Comparison of ENCODE assay signal across 8 cellular contexts in genomic region chr2:61017556-61018318, GRCh38. TPM values are rescaled to one million over a fixed set of nuclear protein-coding genes. Genes with fewer than 3 reads are reported as not detected.
A peak's percentile ranks its signal among the peaks of the same experiment; 100 is the strongest.
DNase-seq lines count a peak whose midpoint lies in the region; ATAC-seq, FAIRE-seq and TF ChIP-seq lines count a peak whose summit lies in the region.

PEX13 (plus strand) TSS chr2:61017720; CDS start chr2:61017760, 40 bp downstream.
PUS10 (minus strand) TSS chr2:61018255; CDS start chr2:61011890, 6,365 bp downstream.

- TF ChIP-seq EP300 in HepG2 (IDR thresholded peaks at IDR 0.05; ENCODE audit: low read depth in 2 of 2, low read length in 2 of 2) (peak; percentile 91 to 94), HepG2 (CRISPR knock-in tag; IDR thresholded peaks at IDR 0.05; ENCODE audit: borderline replicate concordance) (peak; percentile 89)

- peaks cover 95% of the 10 kb centered on the region for H3K79me2 ChIP-seq in HepG2 (ENCODE audit: insufficient read depth, low read length)

- H3K36me3 Mint-ChIP-seq in activated CD4-positive, alpha-beta T cell treated with anti-CD3 and anti-CD28 coated beads for 36 hours (ENCODE audit: low read depth): peaks cover 16% of the 10 kb centered on the region

- in situ Hi-C loops in HepG2 (cut with HindIII; ENCODE audit: extremely low pct_ligation_motif_present, low pct_unique_long_range_greater_than_20kb): no loop called here

- WGBS in HepG2 (ENCODE audit: low lambda C conversion rate): under 1% methylated on average over 33 of the region's 39 CpGs

- TF ChIP-seq POLR2A in GM18526 (IDR thresholded peaks at IDR 0.05; ENCODE audit: extremely low read depth, insufficient read length) (peak; percentile 67), HepG2 (IDR thresholded peaks at IDR 0.05; ENCODE audit: insufficient read depth in 1 of 2, low read depth in 2 of 2, low read length in 2 of 2) (peak; percentile 76 to 91)

- peak; percentile 94 for FAIRE-seq in HepG2 (lab: Jason Lieb, UNC)

- TF ChIP-seq RAD21 in HepG2 (CRISPR knock-in tag; IDR thresholded peaks at IDR 0.05): peak; percentile 49; the same call in 1 of the 2 replicates

- H4K20me1 ChIP-seq in HepG2 (ENCODE audit: insufficient read depth, low read length): 0 out of 2 replicates have a peak, but pooled peaks cover 3% of the 10 kb centered on the region

- peaks cover 29% of the 10 kb centered on the region for H3K4me1 Mint-ChIP-seq in activated CD4-positive, alpha-beta T cell treated with anti-CD3 and anti-CD28 coated beads for 36 hours

- BruUV-seq in HepG2 (replicated peaks; lab: Mats Ljungman, UMichigan): TSS peak; percentile 80

- CTCF ChIA-PET in activated CD4-positive, alpha-beta T cell treated with anti-CD3 and anti-CD28 coated beads for 36 hours (lab: Charles Lee): interaction anchor here (0.7 to 1.4 kb wide), 4 partner anchors 13 to 517 kb away, joined by 3 to 4 read pairs (median 4); partner anchors contain the start of gene PAPOLG
- CTCF ChIA-PET in HepG2 (lab: Yijun Ruan, JAX; ENCODE audit: low intra/inter-chr PET ratio, low total read pairs): no interaction called here

- H3K4me3 ChIP-seq in HepG2 (replicated peaks in 1 of 3; ENCODE audit: insufficient read depth in 1 of 3, low read depth in 2 of 3, low read length in 3 of 3): peak within 1 kb of the TSS; percentile 74 to 94 (median 93)

- peak within 1 kb of the TSS; percentile 83 for H3K4me2 ChIP-seq in HepG2 (ENCODE audit: low read depth, low read length)

- peak within 1 kb of the TSS; percentile 99 for H3K27ac ChIP-seq in HepG2 (ENCODE audit: extremely low read length, insufficient read depth, low read length)

- H3K36me3 ChIP-seq in HepG2 (replicated peaks in 1 of 2; ENCODE audit: control insufficient read depth in 1 of 2, insufficient read depth in 2 of 2, low read length in 2 of 2): peaks cover 2 to 36% of the 10 kb centered on the region in 2 experiments; a peak in 2 of 5 replicates

- H3K27me3 Mint-ChIP-seq in activated CD4-positive, alpha-beta T cell treated with anti-CD3 and anti-CD28 coated beads for 36 hours: no peaks in the 10 kb centered on the region

- peak; percentile 82 for ATAC-seq in HG03045 (IDR thresholded peaks at IDR 0.05; ENCODE audit: unreplicated experiment)
- ATAC-seq in activated CD4-positive, alpha-beta T cell treated with anti-CD3 and anti-CD28 coated beads for 36 hours: peak; percentile 88
- peak; percentile 91 for ATAC-seq in HepG2

- peak within 1 kb of the TSS; percentile 95 for H3K27ac Mint-ChIP-seq in activated CD4-positive, alpha-beta T cell treated with anti-CD3 and anti-CD28 coated beads for 36 hours

- peak within 1 kb of the TSS; percentile 50 for H2AFZ ChIP-seq in HepG2 (ENCODE audit: low read length)

- H3K4me3 Mint-ChIP-seq in activated CD4-positive, alpha-beta T cell treated with anti-CD3 and anti-CD28 coated beads for 36 hours: peak within 1 kb of the TSS; percentile 98

- no peaks in the 10 kb centered on the region for H3K9me3 Mint-ChIP-seq in activated CD4-positive, alpha-beta T cell treated with anti-CD3 and anti-CD28 coated beads for 36 hours (ENCODE audit: low read depth)

- H3K27me3 ChIP-seq in HepG2 (ENCODE audit: control insufficient read depth in 1 of 2, insufficient read depth in 2 of 2, low read length in 2 of 2): no peaks in the 10 kb centered on the region; a peak in 1 of 5 replicates

- POLR2A ChIA-PET in activated CD4-positive, alpha-beta T cell treated with anti-CD3 and anti-CD28 coated beads for 36 hours (lab: Charles Lee): no interaction called here
- POLR2A ChIA-PET in HepG2 (lab: Yijun Ruan, JAX): interaction anchor here (0.5 to 2.9 kb wide), 6 partner anchors 11 to 598 kb away, joined by 3 to 20 read pairs (median 5); partner anchors contain the start of genes SANBR and XPO1

- H3K4me1 ChIP-seq in HepG2 (ENCODE audit: insufficient read depth, low read length): peaks cover 66% of the 10 kb centered on the region

- 0 out of 2 replicates have a peak, but pooled peaks cover 3% of the 10 kb centered on the region for H3K9me3 ChIP-seq in HepG2 (ENCODE audit: low read length)

- peak within 1 kb of the TSS; percentile 97 for H3K9ac ChIP-seq in HepG2 (ENCODE audit: insufficient read depth, low read depth, low read length)

- no peak for TF ChIP-seq CTCF in HepG2 (CRISPR knock-in tag; IDR thresholded peaks at IDR 0.05)

- intact Hi-C loops in activated CD4-positive, alpha-beta T cell treated with anti-CD3 and anti-CD28 coated beads for 36 hours (cut with DNase I, micrococcal nuclease): loop anchor here (1.0 to 5.0 kb wide), 17 partner anchors 40 to 837 kb away; partner anchors contain the start of genes FAM161A (in 2 of the 2), SANBR (in 2 of the 2), PAPOLG (in 1 of the 2) and REL (in 1 of the 2)
- intact Hi-C loops in HepG2 (cut with micrococcal nuclease; ENCODE audit: unreplicated experiment): loop anchor here (2.0 to 10.0 kb wide), 4 partner anchors 47 to 159 kb away; partner anchors contain the start of genes REL and SANBR

- peak; percentile 84 for DNase-seq in AG08395 (ENCODE audit: low spot score)
- DNase-seq in NCI-H2196 treated with DMSO at 0.1 percent for 48 hours (lab: John Stamatoyannopoulos, UW; ENCODE audit: unreplicated experiment): peak; percentile 50
- peak; percentile 85 for DNase-seq in activated CD4-positive, alpha-beta T cell treated with anti-CD3 and anti-CD28 coated beads for 36 hours
- DNase-seq in dedifferentiated amniotic fluid mesenchymal stem cell (ENCODE audit: extremely low spot score): peak; percentile 70
- peak; percentile 99 for DNase-seq in HepG2 (ENCODE audit: low spot score)
- peak; percentile 57 to 65 for DNase-seq in stimulated activated CD4-positive, alpha-beta T cell treated with anti-CD3 and anti-CD28 coated beads, Interleukin-2, amount 100 ng/mL, for 48 hours

TF ChIP-seq in HepG2, 621 proteins besides CTCF, POLR2A, EP300 and RAD21 (continues in another document):
- TF ChIP-seq ZBTB25 (CRISPR knock-in tag; IDR thresholded peaks at IDR 0.05): no peak

RNA-seq across cellular contexts. Expression of gene PEX13, which starts in this region (rescaled TPM):
- total RNA-seq in activated CD4-positive, alpha-beta T cell treated with anti-CD3 and anti-CD28 coated beads for 36 hours: 10 to 100 TPM; 14.4 to 19.9 TPM
- total RNA-seq in HepG2 (2016; rRNA removed; fragmentation: Illumina TruSeq; extraction: Trizol): 63.1 and 75.9 TPM in 2 replicates
- 29.0 and 31.0 TPM in 2 replicates for total RNA-seq in HepG2 (2016; cell fraction: cytosol; rRNA removed; fragmentation: Illumina TruSeq; extraction: Trizol; ENCODE audit: low read depth)
- 61.3 and 73.7 TPM in 2 replicates for total RNA-seq in HepG2 (2016; cell fraction: insoluble cytoplasmic fraction; rRNA removed; fragmentation: Illumina TruSeq; extraction: Trizol)
- total RNA-seq in HepG2 (2016; cell fraction: membrane; rRNA removed; fragmentation: Illumina TruSeq; extraction: Trizol): 48.9 and 49.5 TPM in 2 replicates
- 75.5 and 79.5 TPM in 2 replicates for total RNA-seq in HepG2 (2016; cell fraction: nucleus; rRNA removed; fragmentation: Illumina TruSeq; extraction: Trizol)
- polyA plus RNA-seq in HepG2 (2011; rRNA removed): 42.1 and 47.9 TPM in 2 replicates
- 38.1 and 43.8 TPM in 2 replicates for polyA plus RNA-seq in HepG2 (2011; cell fraction: cytosol; rRNA removed)
- polyA plus RNA-seq in HepG2 (2011; cell fraction: nucleus; rRNA removed): 16.4 and 19.1 TPM in 2 replicates
- 27.3 and 33.4 TPM in 2 replicates for polyA plus RNA-seq in HepG2 (2012)
- polyA plus RNA-seq in HepG2 (2016; cell fraction: cytosol; fragmentation: Illumina TruSeq; extraction: Trizol; ENCODE audit: low read depth): 25.3 and 36.5 TPM in 2 replicates
- 45.3 and 45.9 TPM in 2 replicates for polyA plus RNA-seq in HepG2 (2016; cell fraction: insoluble cytoplasmic fraction; fragmentation: Illumina TruSeq; extraction: Trizol; ENCODE audit: low read depth)
- polyA plus RNA-seq in HepG2 (2016; cell fraction: membrane; fragmentation: Illumina TruSeq; extraction: Trizol; ENCODE audit: low read depth): 36.8 and 42.1 TPM in 2 replicates
- polyA plus RNA-seq in HepG2 (2016; cell fraction: nucleus; fragmentation: Illumina TruSeq; extraction: Trizol; ENCODE audit: insufficient read depth, low read depth): 48.0 and 48.4 TPM in 2 replicates
- 35.3 and 78.6 TPM in 2 replicates for polyA minus RNA-seq in HepG2 (2011; rRNA and poly(A)+ RNA removed; ENCODE audit: low replicate concordance)
- polyA minus RNA-seq in HepG2 (2011; cell fraction: cytosol; rRNA and poly(A)+ RNA removed): 29.3 and 30.9 TPM in 2 replicates
- 93.1 and 98.1 TPM in 2 replicates for polyA minus RNA-seq in HepG2 (2011; cell fraction: nucleus; rRNA and poly(A)+ RNA removed)

RNA-seq across cellular contexts. Expression of gene PUS10, which starts in this region (rescaled TPM):
- total RNA-seq in activated CD4-positive, alpha-beta T cell treated with anti-CD3 and anti-CD28 coated beads for 36 hours: 1 to 10 TPM; 8.5 to 8.9 TPM
- total RNA-seq in HepG2 (2016; rRNA removed; fragmentation: Illumina TruSeq; extraction: Trizol): 44.3 and 52.8 TPM in 2 replicates
- 7.9 and 9.1 TPM in 2 replicates for total RNA-seq in HepG2 (2016; cell fraction: cytosol; rRNA removed; fragmentation: Illumina TruSeq; extraction: Trizol; ENCODE audit: low read depth)
- total RNA-seq in HepG2 (2016; cell fraction: insoluble cytoplasmic fraction; rRNA removed; fragmentation: Illumina TruSeq; extraction: Trizol): 41.8 and 52.5 TPM in 2 replicates
- total RNA-seq in HepG2 (2016; cell fraction: membrane; rRNA removed; fragmentation: Illumina TruSeq; extraction: Trizol): 15.6 and 18.7 TPM in 2 replicates
- 57.0 and 59.6 TPM in 2 replicates for total RNA-seq in HepG2 (2016; cell fraction: nucleus; rRNA removed; fragmentation: Illumina TruSeq; extraction: Trizol)
- polyA plus RNA-seq in HepG2 (2011; rRNA removed): 33.1 and 41.4 TPM in 2 replicates
- 18.5 and 21.5 TPM in 2 replicates for polyA plus RNA-seq in HepG2 (2011; cell fraction: cytosol; rRNA removed)
- polyA plus RNA-seq in HepG2 (2011; cell fraction: nucleus; rRNA removed): 39.8 and 48.9 TPM in 2 replicates
- polyA plus RNA-seq in HepG2 (2012): 16.7 and 41.9 TPM in 2 replicates
- polyA plus RNA-seq in HepG2 (2016; cell fraction: cytosol; fragmentation: Illumina TruSeq; extraction: Trizol; ENCODE audit: low read depth): 2.6 and 3.6 TPM in 2 replicates
- polyA plus RNA-seq in HepG2 (2016; cell fraction: insoluble cytoplasmic fraction; fragmentation: Illumina TruSeq; extraction: Trizol; ENCODE audit: low read depth): 35.0 and 35.6 TPM in 2 replicates
- 6.0 and 6.5 TPM in 2 replicates for polyA plus RNA-seq in HepG2 (2016; cell fraction: membrane; fragmentation: Illumina TruSeq; extraction: Trizol; ENCODE audit: low read depth)
- polyA plus RNA-seq in HepG2 (2016; cell fraction: nucleus; fragmentation: Illumina TruSeq; extraction: Trizol; ENCODE audit: insufficient read depth, low read depth): 38.1 and 42.1 TPM in 2 replicates
- 1.4 and 19.1 TPM in 2 replicates for polyA minus RNA-seq in HepG2 (2011; rRNA and poly(A)+ RNA removed; ENCODE audit: low replicate concordance)
- polyA minus RNA-seq in HepG2 (2011; cell fraction: cytosol; rRNA and poly(A)+ RNA removed): 28.0 and 29.0 TPM in 2 replicates
- 188 and 197 TPM in 2 replicates for polyA minus RNA-seq in HepG2 (2011; cell fraction: nucleus; rRNA and poly(A)+ RNA removed)

Comparison
In these comparisons a context has a peak if more than half of its experiments do, and no peak if none do; other contexts are left out.
1. Peak in every context shown above with its lines: DNase-seq, ATAC-seq, H3K4me3 ChIP-seq and H3K27ac ChIP-seq.